In the genomic region with DNA sequence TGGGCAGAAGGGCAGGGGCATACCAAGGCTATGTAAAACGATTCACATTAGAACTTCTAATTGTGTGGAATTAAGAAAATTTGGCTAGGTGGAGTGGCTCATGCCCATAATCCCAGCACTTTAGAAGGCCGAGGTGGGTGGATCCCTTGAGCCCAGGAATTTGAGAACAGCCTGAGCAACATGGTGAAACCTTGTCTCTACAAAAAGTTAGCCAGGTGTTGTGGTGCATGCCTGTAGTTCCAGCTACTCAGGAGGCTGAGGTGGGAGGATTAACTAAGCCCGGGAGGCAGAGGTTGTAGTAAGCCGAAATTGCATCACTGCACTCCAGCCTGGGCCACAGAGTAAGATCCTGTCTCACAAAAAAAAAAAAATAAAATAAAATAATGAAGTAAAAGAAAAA, we compare ENCODE assay signal across 24 cellular contexts.
"Had no signal": no experiment of that assay in that cellular context is flagged by ENCODE, and none has a peak within 500 bp of the region (broad histone marks: within the 10 kb centered on the region; RNA-seq: fewer than 3 reads in every experiment).

No MANE protein-coding gene starts in this region.

- H3K4me1 ChIP-seq: SJSA1 had no signal

- FAIRE-seq: HepG2, RCC 7860 had no signal

- H3K4me3 ChIP-seq: MG63, SJSA1, SK-N-MC had no signal

- H3K36me3 ChIP-seq: MG63, SJSA1 had no signal

- DNase-seq: IMR-90, Karpas-422, KG1, MG63, NCI-H1092, NCI-H1105 treated with DMSO at 0.1 percent for 48 hours, NCI-H1417 treated with DMSO at 0.1 percent for 48 hours, NCI-H187, NCI-H2029, NCI-H2081 treated with DMSO at 0.1 percent for 48 hours, NCI-H2171, NCI-H226, NCI-H446, NCI-H510A, NCI-H524 treated with DMSO at 0.1 percent for 48 hours, NCI-H69, NCI-H774, Right ventricle myocardium superior, RPMI8226, SIG-M5 had no signal

- H3K27ac ChIP-seq: SJSA1, SK-N-MC had no signal

- ATAC-seq: HepG2 had no signal

- H3K9me3 ChIP-seq: MG63 had no signal

- H3K27me3 ChIP-seq: MG63 had no signal
